ENCODE assay signal across 21 cellular contexts in the genomic region with DNA sequence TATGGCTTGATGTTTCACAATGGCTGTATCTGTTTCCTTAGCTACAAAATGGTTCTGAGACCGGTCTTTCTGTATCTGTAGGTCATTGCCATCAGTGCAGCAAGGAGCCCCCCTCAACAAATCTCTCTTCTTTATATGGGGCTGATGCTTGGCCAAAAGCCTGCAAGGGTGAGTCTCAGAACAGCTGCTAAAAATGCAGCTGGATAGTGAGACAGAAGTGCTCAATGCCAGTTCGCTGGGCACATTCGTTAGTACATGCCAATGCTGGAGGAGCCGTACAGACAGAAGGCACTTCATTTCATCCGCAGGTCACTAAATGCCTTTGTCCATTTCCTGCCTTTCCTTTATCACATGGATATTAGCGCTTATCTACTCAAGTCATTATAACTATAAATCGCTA.
DNase-seq lines count a peak whose midpoint lies in the region; ATAC-seq and TF ChIP-seq lines count a peak whose summit lies in the region.
"Had no signal": no experiment of that assay in that cellular context is flagged by ENCODE, and none has a peak within 500 bp of the region (broad histone marks: within the 10 kb centered on the region; RNA-seq: fewer than 3 reads in every experiment).

No MANE protein-coding gene starts in this region.

- POLR2A ChIA-PET in CD4-positive, alpha-beta T cell (lab: Charles Lee) = interaction anchor here (3.8 kb wide), 1 partner anchor 44 kb away, joined by 17 read pairs; no protein-coding TSS in a partner anchor
- POLR2A ChIA-PET in activated CD4-positive, alpha-beta memory T cell treated with anti-CD3 and anti-CD28 coated beads, Interleukin-2, amount 10 ng/mL, durations not matched to agents 7 days and 5 days (lab: Charles Lee) = interaction anchor here (0.6 to 10.5 kb wide), 5 partner anchors 12 to 93 kb away, joined by 3 to 382 read pairs (median 51); partner anchors contain the start of gene RUNX1

- no peak overlapping the region for H2AFZ ChIP-seq in ACC112 (ENCODE audit: low read length, unreplicated experiment)
- H2AFZ ChIP-seq: neural progenitor cell had no signal

- H3K4me1 ChIP-seq in ACC112 (ENCODE audit: control insufficient read depth, insufficient read depth, low read length, unreplicated experiment) (peaks cover 34% of the 10 kb centered on the region), prostate gland (replicated peaks) (no peaks in the 10 kb centered on the region)
- H3K4me1 ChIP-seq: neural progenitor cell had no signal

- H3K79me2 ChIP-seq in ACC112 (ENCODE audit: control insufficient read depth, insufficient read depth, low read length, unreplicated experiment) = no peaks in the 10 kb centered on the region

- no peak for ATAC-seq in CD4-positive, alpha-beta T cell (ENCODE audit: poor library complexity)
- ATAC-seq in SK-N-SH treated with all-trans-retinoic acid at 6 μM for 48 hours = no peak
- ATAC-seq: heart right ventricle, K562, left colon had no signal

- TF ChIP-seq POLR2A in prostate gland (IDR thresholded peaks at IDR 0.05) = no peak

- H3K9me3 ChIP-seq in CD4-positive, alpha-beta T cell (ENCODE audit: control insufficient read depth, low read length) = no peaks in the 10 kb centered on the region
- no peaks in the 10 kb centered on the region for H3K9me3 ChIP-seq in prostate gland
- H3K9me3 ChIP-seq: heart right ventricle had no signal

- H3K36me3 Mint-ChIP-seq in CD4-positive, alpha-beta T cell (ENCODE audit: low read depth) = peaks cover 73% of the 10 kb centered on the region
- H3K36me3 Mint-ChIP-seq in activated CD4-positive, alpha-beta memory T cell treated with anti-CD3 and anti-CD28 coated beads, Interleukin-2, amount 10 ng/mL, durations not matched to agents 7 days and 5 days (ENCODE audit: low read depth) = peaks cover 44% of the 10 kb centered on the region
- H3K36me3 Mint-ChIP-seq in immature natural killer cell = peaks cover 0 to 14% (median 6%) of the 10 kb centered on the region in 3 donors
- H3K36me3 Mint-ChIP-seq: neural progenitor cell had no signal

- H3K4me1 Mint-ChIP-seq in CD4-positive, alpha-beta T cell (ENCODE audit: low read depth) = peaks cover 80% of the 10 kb centered on the region
- H3K4me1 Mint-ChIP-seq in activated CD4-positive, alpha-beta memory T cell treated with anti-CD3 and anti-CD28 coated beads, Interleukin-2, amount 10 ng/mL, durations not matched to agents 7 days and 5 days = peaks cover 77% of the 10 kb centered on the region
- H3K4me1 Mint-ChIP-seq in immature natural killer cell = peaks cover 69 to 79% of the 10 kb centered on the region in 2 donors

- no peak for TF ChIP-seq CTCF in CD4-positive, alpha-beta T cell (IDR thresholded peaks at IDR 0.05)
- no peak for TF ChIP-seq CTCF in prostate gland (IDR thresholded peaks at IDR 0.05)

- peak overlapping the region; percentile 67 for H3K27ac Mint-ChIP-seq in CD4-positive, alpha-beta T cell
- H3K27ac Mint-ChIP-seq in activated CD4-positive, alpha-beta memory T cell treated with anti-CD3 and anti-CD28 coated beads, Interleukin-2, amount 10 ng/mL, durations not matched to agents 7 days and 5 days = peak overlapping the region; percentile 87
- H3K27ac Mint-ChIP-seq in immature natural killer cell = peak overlapping the region; percentile 42 to 84 (median 63)
- H3K27ac Mint-ChIP-seq: neural progenitor cell had no signal

- no peak overlapping the region for H3K4me3 Mint-ChIP-seq in CD4-positive, alpha-beta T cell
- no peak overlapping the region for H3K4me3 Mint-ChIP-seq in activated CD4-positive, alpha-beta memory T cell treated with anti-CD3 and anti-CD28 coated beads, Interleukin-2, amount 10 ng/mL, durations not matched to agents 7 days and 5 days
- H3K4me3 Mint-ChIP-seq in immature natural killer cell = peak overlapping the region in 3 of 5 donors; percentile 19 to 46 (median 41)
- H3K4me3 Mint-ChIP-seq: neural progenitor cell had no signal

- H3K27ac ChIP-seq in ACC112 (ENCODE audit: low read depth, low read length) (peak overlapping the region; percentile 97; the same call in 1 of the 2 replicates), prostate gland (no peak overlapping the region)
- no peak overlapping the region for H3K27ac ChIP-seq in CD4-positive, alpha-beta T cell (ENCODE audit: low read depth, low read length)
- H3K27ac ChIP-seq: neural progenitor cell, SK-N-MC had no signal

- CTCF ChIA-PET in CD4-positive, alpha-beta T cell (lab: Charles Lee) = interaction anchor here (2.4 kb wide), 1 partner anchor 10 kb away, joined by 8 read pairs; no protein-coding TSS in a partner anchor
- CTCF ChIA-PET in activated CD4-positive, alpha-beta memory T cell treated with anti-CD3 and anti-CD28 coated beads, Interleukin-2, amount 10 ng/mL, durations not matched to agents 7 days and 5 days (lab: Charles Lee) = interaction anchor here (1.0 to 2.2 kb wide), 3 partner anchors 13 to 236 kb away, joined by 3 to 4 read pairs (median 4); no protein-coding TSS in a partner anchor

- no peaks in the 10 kb centered on the region for H3K27me3 Mint-ChIP-seq in CD4-positive, alpha-beta T cell
- no peaks in the 10 kb centered on the region for H3K27me3 Mint-ChIP-seq in activated CD4-positive, alpha-beta memory T cell treated with anti-CD3 and anti-CD28 coated beads, Interleukin-2, amount 10 ng/mL, durations not matched to agents 7 days and 5 days
- peaks cover 0 to 4% (median 4%) of the 10 kb centered on the region in 3 donors for H3K27me3 Mint-ChIP-seq in immature natural killer cell (ENCODE audit: low read depth in 3 of 3)

- 97% methylated on average over 7 of the region's 7 CpGs for WGBS in prostate gland

- no peaks in the 10 kb centered on the region for H3K27me3 ChIP-seq in ACC112 (ENCODE audit: insufficient read depth, low read length)
- H3K27me3 ChIP-seq in CD4-positive, alpha-beta T cell (ENCODE audit: control insufficient read depth, insufficient read depth, low read length) = no peaks in the 10 kb centered on the region
- H3K27me3 ChIP-seq in prostate gland (replicated peaks; ENCODE audit: insufficient read depth) = no peaks in the 10 kb centered on the region

- no peak for DNase-seq in CD4-positive, alpha-beta T cell
- no peak for DNase-seq in activated CD4-positive, alpha-beta memory T cell treated with anti-CD3 and anti-CD28 coated beads, Interleukin-2, amount 10 ng/mL, durations not matched to agents 7 days and 5 days
- no peak for DNase-seq in immature natural killer cell
- no peak for DNase-seq in stimulated activated CD4-positive, alpha-beta T cell treated with anti-CD3 and anti-CD28 coated beads, Interleukin-1b, Interleukin-23, amount 100 ng/mL, for 48 hours
- DNase-seq in prostate gland (ENCODE audit: low spot score) = no peak
- DNase-seq: activated gamma-delta T cell treated with Interleukin-2 at 50 U/mL for 16 hours, aorta, cerebellar nuclear complex, DMS79 treated with DMSO at 0.1 percent for 48 hours, foreskin fibroblast, heart right ventricle, left colon, midbrain, NCI-H2171 treated with DMSO at 0.1 percent for 48 hours, NCI-H524 treated with DMSO at 0.1 percent for 48 hours, T-helper 9 cell had no signal

- H3K4me3 ChIP-seq in ACC112 (ENCODE audit: low read depth, low read length) (no peak overlapping the region), prostate gland (no peak overlapping the region)
- H3K4me3 ChIP-seq: heart right ventricle, K562, neural progenitor cell, SK-N-MC had no signal

- H3K36me3 ChIP-seq in ACC112 (ENCODE audit: insufficient read depth, low read length) (no peaks in the 10 kb centered on the region), prostate gland (no peaks in the 10 kb centered on the region)
- H3K36me3 ChIP-seq: heart right ventricle, neural progenitor cell had no signal

- no peaks in the 10 kb centered on the region for H3K9me3 Mint-ChIP-seq in CD4-positive, alpha-beta T cell
- H3K9me3 Mint-ChIP-seq in activated CD4-positive, alpha-beta memory T cell treated with anti-CD3 and anti-CD28 coated beads, Interleukin-2, amount 10 ng/mL, durations not matched to agents 7 days and 5 days = no peaks in the 10 kb centered on the region
- H3K9me3 Mint-ChIP-seq in immature natural killer cell = no peaks in the 10 kb centered on the region
- H3K9me3 Mint-ChIP-seq: neural progenitor cell had no signal

- intact Hi-C loops in CD4-positive, alpha-beta T cell (cut with DNase I, micrococcal nuclease) = loop anchor here in 1 of 2 experiments (5.0 kb wide), 1 partner anchor 89 kb away; no protein-coding TSS in a partner anchor
- intact Hi-C loops in prostate gland (cut with DNase I) = no loop called here

TF ChIP-seq in SK-N-SH treated with all-trans-retinoic acid at 6 μM for 48 hours, 23 proteins besides CTCF, POLR2A, EP300 and RAD21 (continues in another document):
- TF ChIP-seq SNAI2 (CRISPR knock-in tag; IDR thresholded peaks at IDR 0.05) (no peak), TCF4 (CRISPR knock-in tag; IDR thresholded peaks at IDR 0.05; ENCODE audit: borderline replicate concordance) (no peak), RARB (CRISPR knock-in tag; IDR thresholded peaks at IDR 0.05) (no peak), TOX (CRISPR knock-in tag; IDR thresholded peaks at IDR 0.05; ENCODE audit: borderline replicate concordance) (no peak), ZFP30 (CRISPR knock-in tag; IDR thresholded peaks at IDR 0.05) (no peak), PATZ1 (CRISPR knock-in tag; IDR thresholded peaks at IDR 0.05; ENCODE audit: borderline replicate concordance) (no peak), ZNF565 (CRISPR knock-in tag; conservative IDR thresholded peaks at IDR 0.05; ENCODE audit: low read depth) (no peak)

Comparison
In these comparisons a context has a peak if more than half of its experiments do, and no peak if none do; other contexts are left out.
1. H3K4me3 Mint-ChIP-seq: peak in immature natural killer cell (3 of 5); none in CD4-positive, alpha-beta T cell (single experiment) and activated CD4-positive, alpha-beta memory T cell treated with anti-CD3 and anti-CD28 coated beads, Interleukin-2, amount 10 ng/mL, durations not matched to agents 7 days and 5 days (single experiment).
2. Peak in every context shown above with its lines, with median percentiles within 50 percentile points of each other: H3K27ac Mint-ChIP-seq.